ENCODE assay signal across 1 cellular context in the genomic region with DNA sequence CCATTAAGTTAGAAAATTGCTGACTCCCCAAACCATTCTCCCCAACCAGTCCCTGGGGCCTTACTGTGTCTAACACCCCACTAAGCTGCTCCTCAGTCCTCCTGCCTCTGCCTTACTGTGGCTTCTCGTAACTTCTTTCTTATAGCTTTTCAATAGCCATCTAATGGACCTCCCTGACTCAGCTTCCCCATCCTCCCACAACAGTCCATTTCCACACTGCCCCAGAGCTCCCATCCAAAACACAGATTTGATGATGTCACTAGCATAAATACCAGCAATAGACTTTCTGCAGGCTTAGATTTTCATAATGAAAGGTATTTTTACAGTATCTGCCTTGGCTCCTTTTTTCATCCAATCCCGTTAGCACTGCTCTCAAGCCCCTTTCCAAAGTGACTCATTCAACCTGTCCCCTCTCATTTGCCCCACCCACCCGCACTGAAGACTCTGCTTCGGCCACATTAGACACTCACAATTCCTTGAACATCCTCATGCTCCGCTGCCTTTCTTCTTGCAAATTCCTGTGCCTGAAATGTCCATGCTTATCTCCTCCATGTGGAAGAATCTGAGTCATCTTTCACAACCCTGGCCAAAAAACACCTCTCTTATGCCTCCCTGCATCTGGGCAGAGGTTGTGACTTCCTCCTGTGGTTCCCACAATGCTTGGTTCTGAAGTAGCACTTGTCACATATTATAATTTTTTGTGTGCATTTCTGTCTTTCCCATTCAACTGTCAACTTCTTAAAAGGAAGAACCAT.
TF ChIP-seq lines count a peak whose summit lies in the region.

No MANE protein-coding gene starts in this region.

TF ChIP-seq in K562, 482 proteins besides CTCF, POLR2A, EP300 and RAD21 (continued from another document):
- TF ChIP-seq JUND (IDR thresholded peaks at IDR 0.05; ENCODE audit: borderline replicate concordance, low read depth, low read length) (0 out of 2 replicates have a peak, but pooled peaks have one; percentile 19), JUND (tag; IDR thresholded peaks at IDR 0.05; ENCODE audit: borderline replicate concordance, low read depth, low read length) (no peak), NFIC (IDR thresholded peaks at IDR 0.05) (no peak), FOSL1 (tag; conservative IDR thresholded peaks at IDR 0.05) (peak; percentile 38; the same call in 1 of the 2 replicates), HIVEP1 (CRISPR knock-in tag; IDR thresholded peaks at IDR 0.05) (no peak)
- TF ChIP-seq, protein P1, sequence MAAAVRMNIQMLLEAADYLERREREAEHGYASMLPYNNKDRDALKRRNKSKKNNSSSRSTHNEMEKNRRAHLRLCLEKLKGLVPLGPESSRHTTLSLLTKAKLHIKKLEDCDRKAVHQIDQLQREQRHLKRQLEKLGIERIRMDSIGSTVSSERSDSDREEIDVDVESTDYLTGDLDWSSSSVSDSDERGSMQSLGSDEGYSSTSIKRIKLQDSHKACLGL (CRISPR knock-in tag; IDR thresholded peaks at IDR 0.05; ENCODE audit: borderline replicate concordance, poor library complexity, severe bottlenecking): no peak
